ENCODE assay signal across 8 cellular contexts in genomic region chr2:26033769-26034596, GRCh38. TPM values are rescaled to one million over a fixed set of nuclear protein-coding genes. Genes with fewer than 3 reads are reported as not detected.
A peak's percentile ranks its signal among the peaks of the same experiment; 100 is the strongest.
DNase-seq lines count a peak whose midpoint lies in the region; ATAC-seq lines count a peak whose summit lies in the region.

Gene RAB10, plus strand, starts transcription at chr2:26034084. Its CDS starts 525 bp downstream, at chr2:26034609.

- H3K4me3 Mint-ChIP-seq in activated CD4-positive, alpha-beta T cell treated with anti-CD3 and anti-CD28 coated beads, Interleukin-2, amount 10 ng/mL, durations not matched to agents 7 days and 5 days: peak within 1 kb of the TSS; percentile 96

- peaks cover 13% of the 10 kb centered on the region for H3K36me3 Mint-ChIP-seq in activated CD4-positive, alpha-beta T cell treated with anti-CD3 and anti-CD28 coated beads, Interleukin-2, amount 10 ng/mL, durations not matched to agents 7 days and 5 days (ENCODE audit: low read depth)

- H3K4me1 Mint-ChIP-seq in activated CD4-positive, alpha-beta T cell treated with anti-CD3 and anti-CD28 coated beads, Interleukin-2, amount 10 ng/mL, durations not matched to agents 7 days and 5 days: peaks cover 28% of the 10 kb centered on the region

- CTCF ChIA-PET in activated CD4-positive, alpha-beta T cell treated with anti-CD3 and anti-CD28 coated beads, Interleukin-2, amount 10 ng/mL, durations not matched to agents 7 days and 5 days (lab: Charles Lee): interaction anchor here (0.5 to 2.4 kb wide), 6 partner anchors 8 to 52 kb away, joined by 3 to 6 read pairs (median 4); partner anchors contain the start of gene KIF3C

- peak within 1 kb of the TSS; percentile 95 for H3K4me2 ChIP-seq in BLaER1

- H3K27ac Mint-ChIP-seq in activated CD4-positive, alpha-beta T cell treated with anti-CD3 and anti-CD28 coated beads, Interleukin-2, amount 10 ng/mL, durations not matched to agents 7 days and 5 days: peak within 1 kb of the TSS; percentile 96

- H3K36me3 ChIP-seq in BLaER1: peaks cover 25% of the 10 kb centered on the region

- H3K9me3 ChIP-seq in BLaER1: no peaks in the 10 kb centered on the region

- H3K4me1 ChIP-seq in BLaER1: peaks cover 29% of the 10 kb centered on the region

- H3K9ac ChIP-seq in BLaER1: peak within 1 kb of the TSS; percentile 86

- peak; percentile 97 for DNase-seq in NCI-H69 (lab: John Stamatoyannopoulos, UW)
- peak; percentile 99 for DNase-seq in activated CD4-positive, alpha-beta T cell treated with anti-CD3 and anti-CD28 coated beads, Interleukin-2, amount 10 ng/mL, durations not matched to agents 7 days and 5 days
- DNase-seq in cortex of kidney (lab: John Stamatoyannopoulos, UW): peak; percentile 72
- peak; percentile 100 for DNase-seq in left lobe of liver (ENCODE audit: low spot score)
- peak; percentile 99 for DNase-seq in stimulated activated CD4-positive, alpha-beta T cell treated with anti-CD3 and anti-CD28 coated beads, Interleukin-2, amount 100 ng/mL, for 4 hours (ENCODE audit: low read depth)

- POLR2A ChIA-PET in activated CD4-positive, alpha-beta T cell treated with anti-CD3 and anti-CD28 coated beads, Interleukin-2, amount 10 ng/mL, durations not matched to agents 7 days and 5 days (lab: Charles Lee): interaction anchor here (0.7 kb wide), 3 partner anchors 152 to 289 kb away, joined by 3 to 4 read pairs (median 4); partner anchors contain the start of genes HADHA and HADHB

- H4K20me1 ChIP-seq in BLaER1: peaks cover 50% of the 10 kb centered on the region

- H3K27me3 ChIP-seq in BLaER1: no peaks in the 10 kb centered on the region

- peak within 1 kb of the TSS; percentile 81 for H3K4me3 ChIP-seq in BLaER1

- H3K27ac ChIP-seq in BLaER1: peak within 1 kb of the TSS; percentile 92

- ATAC-seq in GM19328 (IDR thresholded peaks at IDR 0.05; ENCODE audit: unreplicated experiment) (peak; percentile 94), HG03520 (IDR thresholded peaks at IDR 0.05; ENCODE audit: unreplicated experiment) (peak; percentile 89), left lobe of liver (peak; percentile 93)

- no peaks in the 10 kb centered on the region for H3K9me3 Mint-ChIP-seq in activated CD4-positive, alpha-beta T cell treated with anti-CD3 and anti-CD28 coated beads, Interleukin-2, amount 10 ng/mL, durations not matched to agents 7 days and 5 days

- no peaks in the 10 kb centered on the region for H3K27me3 Mint-ChIP-seq in activated CD4-positive, alpha-beta T cell treated with anti-CD3 and anti-CD28 coated beads, Interleukin-2, amount 10 ng/mL, durations not matched to agents 7 days and 5 days

RNA-seq across cellular contexts. Expression of gene RAB10, which starts in this region (rescaled TPM):
- total RNA-seq in activated CD4-positive, alpha-beta T cell treated with anti-CD3 and anti-CD28 coated beads, Interleukin-2, amount 10 ng/mL, durations not matched to agents 7 days and 5 days: 100 to 1,000 TPM; 107 to 123 TPM
- 49.6 TPM for total RNA-seq in left lobe of liver

Comparison
In these comparisons a context has a peak if more than half of its experiments do, and no peak if none do; other contexts are left out.
1. Peak in every context shown above with its lines: DNase-seq, ATAC-seq, H3K4me3 ChIP-seq and H3K27ac ChIP-seq.